ENCODE assay signal across 24 cellular contexts in genomic region chr11:36425593-36426206, GRCh38.
DNase-seq lines count a peak whose midpoint lies in the region; ATAC-seq, FAIRE-seq and TF ChIP-seq lines count a peak whose summit lies in the region.
"Had no signal": no experiment of that assay in that cellular context is flagged by ENCODE, and none has a peak within 500 bp of the region (broad histone marks: within the 10 kb centered on the region; RNA-seq: fewer than 3 reads in every experiment).

No MANE protein-coding gene starts in this region.

- H3K4me1 Mint-ChIP-seq in MCF 10A (ENCODE audit: insufficient read depth, unreplicated experiment) (peaks cover 30% of the 10 kb centered on the region), astrocyte (ENCODE audit: low read depth, unreplicated experiment) (peaks cover 57% of the 10 kb centered on the region)
- H3K4me1 Mint-ChIP-seq: WTC11 had no signal

- no peak overlapping the region for H2BK120ac ChIP-seq in mesenchymal stem cell (ENCODE audit: low read depth, low read length)

- H3K9ac ChIP-seq in astrocyte (ENCODE audit: low read length) (no peak overlapping the region), mesenchymal stem cell (ENCODE audit: low read length) (no peak overlapping the region)

- H4K91ac ChIP-seq in mesenchymal stem cell (ENCODE audit: low read length) = no peak overlapping the region

- no peak overlapping the region for H3K4me2 ChIP-seq in astrocyte (ENCODE audit: low read length)
- H3K4me2 ChIP-seq in mesenchymal stem cell (ENCODE audit: low read length, poor library complexity, severe bottlenecking) = no peak overlapping the region

- no peaks in the 10 kb centered on the region for H3K4me1 ChIP-seq in breast epithelium
- H3K4me1 ChIP-seq in astrocyte (ENCODE audit: insufficient read depth, low read length) = peaks cover 19% of the 10 kb centered on the region
- peaks cover 7% of the 10 kb centered on the region for H3K4me1 ChIP-seq in mesenchymal stem cell (ENCODE audit: control insufficient read depth, insufficient read depth, low read depth, low read length)

- TF ChIP-seq POLR2A in breast epithelium (IDR thresholded peaks at IDR 0.05) = no peak

- H3K9me3 Mint-ChIP-seq in MCF 10A (ENCODE audit: unreplicated experiment) (no peaks in the 10 kb centered on the region), astrocyte (ENCODE audit: unreplicated experiment) (no peaks in the 10 kb centered on the region)
- H3K9me3 Mint-ChIP-seq: T-cell, WTC11 had no signal

- no peak overlapping the region for H3K27ac ChIP-seq in breast epithelium
- H3K27ac ChIP-seq in astrocyte (ENCODE audit: low read depth, low read length) = no peak overlapping the region
- peak overlapping the region; percentile 25 for H3K27ac ChIP-seq in mesenchymal stem cell (ENCODE audit: low read length, poor library complexity, severe bottlenecking)
- H3K27ac ChIP-seq: HL-60, ovary, uterus had no signal

- H3K79me1 ChIP-seq in mesenchymal stem cell (replicated peaks; ENCODE audit: low read length, poor library complexity, severe bottlenecking) = peaks cover 43% of the 10 kb centered on the region

- peak overlapping the region in 1 of 2 experiments; percentile 19 for H3K4ac ChIP-seq in mesenchymal stem cell (ENCODE audit: low read depth in 1 of 2, low read length in 2 of 2)

- H3K36me3 ChIP-seq in breast epithelium (no peaks in the 10 kb centered on the region), astrocyte (ENCODE audit: insufficient read depth, low read length) (peaks cover 8% of the 10 kb centered on the region), mesenchymal stem cell (ENCODE audit: control insufficient read depth in 1 of 2, insufficient read depth in 2 of 2, low read depth in 1 of 2, low read length in 2 of 2) (peaks cover 0 to 38% of the 10 kb centered on the region in 2 experiments), MG63 (no peaks in the 10 kb centered on the region)
- H3K36me3 ChIP-seq: ovary, uterus had no signal

- H3K27me3 Mint-ChIP-seq in MCF 10A (ENCODE audit: insufficient read depth, unreplicated experiment) (no peaks in the 10 kb centered on the region), astrocyte (ENCODE audit: low read depth, unreplicated experiment) (no peaks in the 10 kb centered on the region)

- H3K4me3 Mint-ChIP-seq in MCF 10A (ENCODE audit: unreplicated experiment) (no peak overlapping the region), astrocyte (ENCODE audit: unreplicated experiment) (no peak overlapping the region)
- H3K4me3 Mint-ChIP-seq: T-cell, WTC11 had no signal

- POLR2A ChIA-PET in MCF 10A (lab: Yijun Ruan, JAX) = interaction anchor here (1.0 kb wide), 1 partner anchor 49 kb away, joined by 3 read pairs; no protein-coding TSS in a partner anchor

- H3K9me3 ChIP-seq in breast epithelium (no peaks in the 10 kb centered on the region), astrocyte (ENCODE audit: insufficient read depth, low read depth, low read length) (no peaks in the 10 kb centered on the region), mesenchymal stem cell (ENCODE audit: control insufficient read depth, low read length) (no peaks in the 10 kb centered on the region), MG63 (no peaks in the 10 kb centered on the region)
- H3K9me3 ChIP-seq: heart left ventricle, ovary, uterus had no signal

- H3K4me3 ChIP-seq in breast epithelium (no peak overlapping the region), astrocyte (ENCODE audit: insufficient read depth, low read depth, low read length) (no peak overlapping the region), mesenchymal stem cell (ENCODE audit: insufficient read depth in 1 of 2, low read depth in 1 of 2, low read length in 2 of 2) (no peak overlapping the region), MG63 (no peak overlapping the region)
- H3K4me3 ChIP-seq: heart left ventricle, ovary, uterus had no signal

- no peak for FAIRE-seq in astrocyte (lab: Jason Lieb, UNC)
- FAIRE-seq: D721Med, keratinocyte, small intestine had no signal

- H3K18ac ChIP-seq in mesenchymal stem cell (ENCODE audit: low read depth in 1 of 2, low read length in 2 of 2) = peak overlapping the region; percentile 6 to 58

- H4K8ac ChIP-seq in mesenchymal stem cell (ENCODE audit: low read length) = no peak overlapping the region

- no peak overlapping the region for H3K14ac ChIP-seq in mesenchymal stem cell (ENCODE audit: low read length in 2 of 2)

- no peaks in the 10 kb centered on the region for H3K79me2 ChIP-seq in astrocyte (ENCODE audit: insufficient read depth, low read length)

- BruUV-seq in MCF 10A (replicated peaks; lab: Mats Ljungman, UMichigan) = no TSS peak

- no peak overlapping the region for H3K23ac ChIP-seq in mesenchymal stem cell (ENCODE audit: low read length in 2 of 2)

- H3K27ac Mint-ChIP-seq in MCF 10A (ENCODE audit: low read depth, unreplicated experiment) (peak overlapping the region; percentile 10), astrocyte (ENCODE audit: unreplicated experiment) (no peak overlapping the region)
- H3K27ac Mint-ChIP-seq: WTC11 had no signal

- intact Hi-C loops in MCF 10A (cut with micrococcal nuclease) (no loop called here), breast epithelium (cut with DNase I; ENCODE audit: low total_unique reads) (no loop called here)

- WGBS in mesenchymal stem cell = 94% methylated on average over 3 of the region's 5 CpGs

- no peak for TF ChIP-seq CTCF in MCF 10A (IDR thresholded peaks at IDR 0.05; ENCODE audit: unreplicated experiment)
- TF ChIP-seq CTCF in breast epithelium (IDR thresholded peaks at IDR 0.05) = no peak
- TF ChIP-seq CTCF in astrocyte (IDR thresholded peaks at IDR 0.05; ENCODE audit: insufficient read depth, low read depth, low read length) = no peak

- H3K27me3 ChIP-seq in breast epithelium (no peaks in the 10 kb centered on the region), astrocyte (ENCODE audit: insufficient read depth, low read length) (no peaks in the 10 kb centered on the region), mesenchymal stem cell (ENCODE audit: control insufficient read depth in 1 of 2, insufficient read depth in 1 of 2, low read length in 2 of 2) (no peaks in the 10 kb centered on the region), MG63 (no peaks in the 10 kb centered on the region)
- H3K27me3 ChIP-seq: heart left ventricle, ovary, uterus had no signal

- ATAC-seq in HG02852 (IDR thresholded peaks at IDR 0.05; ENCODE audit: unreplicated experiment) = no peak
- no peak for ATAC-seq in HG03520 (IDR thresholded peaks at IDR 0.05; ENCODE audit: unreplicated experiment)
- ATAC-seq in GM21717 (IDR thresholded peaks at IDR 0.05; ENCODE audit: unreplicated experiment) = no peak
- ATAC-seq: WTC11 had no signal

- DNase-seq in MCF 10A (ENCODE audit: unreplicated experiment) (peak; percentile 70), breast epithelium (ENCODE audit: low spot score in 2 of 2) (no peak), astrocyte (ENCODE audit: low read depth) (peak; percentile 65), mesenchymal stem cell (no peak), MG63 (no peak)
- DNase-seq: activated gamma-delta T cell; amygdala; cortex of kidney; erythroblast; heart left ventricle; KG1; NK-92 treated with Interleukin-12 subunit alpha and Interleukin-12 subunit beta, amount 100 ng/mL, for 24 hours; ovary; stimulated activated naive CD4-positive, alpha-beta T cell treated with Interleukin-2 at 50 U/mL for 16 hours; T-cell; uterus had no signal

- H2AK5ac ChIP-seq in mesenchymal stem cell (ENCODE audit: low read length, severe bottlenecking) = no peak overlapping the region

- peak overlapping the region in 1 of 2 experiments; percentile 23 for H2BK12ac ChIP-seq in mesenchymal stem cell (ENCODE audit: low read length in 2 of 2)

- H3K36me3 Mint-ChIP-seq in MCF 10A (ENCODE audit: insufficient read depth, unreplicated experiment) (peaks cover 15% of the 10 kb centered on the region), astrocyte (ENCODE audit: low read depth, unreplicated experiment) (peaks cover 35% of the 10 kb centered on the region)
- H3K36me3 Mint-ChIP-seq: WTC11 had no signal

- no peak overlapping the region for H2BK5ac ChIP-seq in mesenchymal stem cell (ENCODE audit: low read depth, low read length, poor library complexity, severe bottlenecking)

- H4K20me1 ChIP-seq in astrocyte (ENCODE audit: insufficient read depth, low read length) = no peaks in the 10 kb centered on the region

- no peak overlapping the region for H2BK15ac ChIP-seq in mesenchymal stem cell (ENCODE audit: low read depth, poor library complexity, severe bottlenecking)

- CTCF ChIA-PET in MCF 10A (lab: Yijun Ruan, JAX) = no interaction called here

- H2AFZ ChIP-seq in astrocyte (ENCODE audit: low read depth, low read length) (no peak overlapping the region), mesenchymal stem cell (ENCODE audit: low read depth, low read length) (no peak overlapping the region)

Comparison
In these comparisons a context has a peak if more than half of its experiments do, and no peak if none do; other contexts are left out.
1. DNase-seq: peak in MCF 10A (single experiment) and astrocyte (single experiment); none in breast epithelium (0 of 2), mesenchymal stem cell (single experiment) and MG63 (single experiment).